22 cellular contexts compared by ENCODE assay signal in genomic region chr7:83786858-83787257, GRCh38.
"Had no signal": no experiment of that assay in that cellular context is flagged by ENCODE, and none has a peak within 500 bp of the region (broad histone marks: within the 10 kb centered on the region; RNA-seq: fewer than 3 reads in every experiment).

No MANE protein-coding gene starts in this region.

- H3K27ac ChIP-seq: KMS-11, PC-9, Peyer's patch, SJCRH30 had no signal

- DNase-seq: IMR-90, Kasumi-1, MM.1S, NCI-H1105, NCI-H1417 treated with DMSO at 0.1 percent for 48 hours, NCI-H146, NCI-H1694 treated with DMSO at 0.1 percent for 48 hours, NCI-H1930, NCI-H2081, NCI-H2107, NCI-H2227 treated with DMSO at 0.1 percent for 48 hours, NCI-H524, NCI-H526 treated with DMSO at 0.1 percent for 48 hours, NCI-H748 treated with DMSO at 0.1 percent for 48 hours, PC-9, Peyer's patch, SHP77 treated with DMSO at 0.1 percent for 48 hours, SJCRH30 had no signal

- H3K4me1 ChIP-seq: Peyer's patch, SJCRH30 had no signal

- H3K4me3 ChIP-seq: PC-9, Peyer's patch, SJCRH30 had no signal

- H2AFZ ChIP-seq: PC-9 had no signal

- ATAC-seq: HepG2, Right ventricle myocardium inferior, SK-N-SH treated with all-trans-retinoic acid at 6 μM for 48 hours had no signal

- H3K9ac ChIP-seq: KMS-11 had no signal

- FAIRE-seq: HepG2 had no signal

- H3K9me3 ChIP-seq: Peyer's patch, SJCRH30 had no signal

- H3K27me3 ChIP-seq: Peyer's patch, SJCRH30 had no signal

- H3K4me2 ChIP-seq: KMS-11, PC-9 had no signal

- H3K36me3 ChIP-seq: Peyer's patch, SJCRH30 had no signal
